In the genomic region with DNA sequence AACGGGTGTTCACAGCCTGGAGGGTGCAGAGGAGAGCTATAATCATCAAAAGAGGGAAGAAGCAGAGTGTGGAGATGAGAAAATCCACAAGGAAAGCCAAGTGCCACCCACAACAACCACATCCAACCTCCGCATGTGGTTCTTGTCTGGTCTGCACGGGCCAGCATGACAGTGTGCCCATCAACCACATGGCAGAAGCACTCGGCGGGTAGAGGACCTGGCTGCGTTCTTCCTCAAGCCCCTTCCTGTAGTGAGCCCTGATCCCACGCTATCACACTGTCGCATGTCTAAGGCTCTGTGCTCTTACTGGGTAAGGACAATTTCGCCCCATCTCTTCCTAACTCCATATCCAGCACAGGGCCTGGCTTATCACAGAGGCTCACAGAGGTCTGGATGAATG, we compare ENCODE assay signal across 15 cellular contexts. TPM values are rescaled to one million over a fixed set of nuclear protein-coding genes. Genes with fewer than 3 reads are reported as not detected.
DNase-seq lines count a peak whose midpoint lies in the region; ATAC-seq and TF ChIP-seq lines count a peak whose summit lies in the region.
"Had no signal": no experiment of that assay in that cellular context is flagged by ENCODE, and none has a peak within 500 bp of the region (broad histone marks: within the 10 kb centered on the region; RNA-seq: fewer than 3 reads in every experiment).

No MANE protein-coding gene starts in this region.

- no peaks in the 10 kb centered on the region for H3K9me3 Mint-ChIP-seq in T-helper 2 cell treated with Interferon-gamma antibody and Interleukin-4, amounts not matched to agents 5 μg/mL and 100 μg/mL, for 36 hours
- no peaks in the 10 kb centered on the region; a peak in 1 of 5 replicates for H3K9me3 Mint-ChIP-seq in H9
- no peaks in the 10 kb centered on the region for H3K9me3 Mint-ChIP-seq in activated naive CD8-positive, alpha-beta T cell treated with anti-CD3 and anti-CD28 coated beads, Interleukin-2, amount 50 U/mL, for 24 hours
- H3K9me3 Mint-ChIP-seq in natural killer cell = no peaks in the 10 kb centered on the region
- H3K9me3 Mint-ChIP-seq: nephron progenitor cell, type B pancreatic cell had no signal

- H4K8ac ChIP-seq in H9 (replicated peaks; ENCODE audit: insufficient read length, low read depth, low read length) = no peak overlapping the region

- no peak overlapping the region for H3K14ac ChIP-seq in H9 (ENCODE audit: insufficient read depth, low read length)

- H4K5ac ChIP-seq in H9 (ENCODE audit: insufficient read length, low read depth, low read length) = no peak overlapping the region

- no peak overlapping the region for H2AK5ac ChIP-seq in H9 (ENCODE audit: insufficient read length, low read length)

- no peak overlapping the region for H3K4me2 ChIP-seq in H9 (ENCODE audit: insufficient read depth, insufficient read length, low read length)

- peaks cover 14% of the 10 kb centered on the region for H3K36me3 Mint-ChIP-seq in T-helper 2 cell treated with Interferon-gamma antibody and Interleukin-4, amounts not matched to agents 5 μg/mL and 100 μg/mL, for 36 hours (ENCODE audit: low read depth)
- peaks cover 20 to 57% (median 35%) of the 10 kb centered on the region in 3 experiments for H3K36me3 Mint-ChIP-seq in H9 (ENCODE audit: insufficient read depth in 1 of 3, low read depth in 3 of 3)
- peaks cover 11% of the 10 kb centered on the region for H3K36me3 Mint-ChIP-seq in activated naive CD8-positive, alpha-beta T cell treated with anti-CD3 and anti-CD28 coated beads, Interleukin-2, amount 50 U/mL, for 24 hours (ENCODE audit: low read depth)
- H3K36me3 Mint-ChIP-seq in natural killer cell = no peaks in the 10 kb centered on the region

- no peak for DNase-seq in T-helper 2 cell treated with Interferon-gamma antibody and Interleukin-4, amounts not matched to agents 5 μg/mL and 100 μg/mL, for 36 hours (ENCODE audit: low spot score)
- DNase-seq in T-helper 2 cell (no peak), H9 (no peak), natural killer cell (no peak), GM10266 (ENCODE audit: extremely low spot score) (no peak), NCI-H2171 treated with DMSO at 0.1 percent for 48 hours (lab: John Stamatoyannopoulos, UW) (no peak), head of caudate nucleus (no peak)
- no peak for DNase-seq in activated naive CD8-positive, alpha-beta T cell treated with anti-CD3 and anti-CD28 coated beads, Interleukin-2, amount 50 U/mL, for 24 hours
- DNase-seq: GOT3, NCI-H1436, NCI-H226, nephron progenitor cell had no signal

- no peak for ATAC-seq in activated naive CD8-positive, alpha-beta T cell treated with anti-CD3 and anti-CD28 coated beads, Interleukin-2, amount 50 U/mL, for 24 hours
- no peak for ATAC-seq in natural killer cell

- no peaks in the 10 kb centered on the region for H3K79me2 ChIP-seq in H9 (ENCODE audit: insufficient read depth, low read length)

- H2BK12ac ChIP-seq in H9 (ENCODE audit: insufficient read length, low read depth, low read length) = no peak overlapping the region

- no peaks in the 10 kb centered on the region for H3K4me1 ChIP-seq in H9 (ENCODE audit: insufficient read depth, low read length)

- H3K27me3 Mint-ChIP-seq in T-helper 2 cell treated with Interferon-gamma antibody and Interleukin-4, amounts not matched to agents 5 μg/mL and 100 μg/mL, for 36 hours (ENCODE audit: low read depth) = no peaks in the 10 kb centered on the region
- H3K27me3 Mint-ChIP-seq in H9 (ENCODE audit: low read depth) (no peaks in the 10 kb centered on the region; the same call in 1 of the 2 replicates), natural killer cell (ENCODE audit: low read depth in 2 of 2) (no peaks in the 10 kb centered on the region)
- H3K27me3 Mint-ChIP-seq in activated naive CD8-positive, alpha-beta T cell treated with anti-CD3 and anti-CD28 coated beads, Interleukin-2, amount 50 U/mL, for 24 hours = no peaks in the 10 kb centered on the region
- H3K27me3 Mint-ChIP-seq: type B pancreatic cell had no signal

- no peak overlapping the region for H4K91ac ChIP-seq in H9 (ENCODE audit: insufficient read length, low read depth, low read length)

- H3K27ac Mint-ChIP-seq in T-helper 2 cell treated with Interferon-gamma antibody and Interleukin-4, amounts not matched to agents 5 μg/mL and 100 μg/mL, for 36 hours = peak overlapping the region; percentile 65
- peak overlapping the region in 2 of 3 experiments; percentile 61 to 69; a peak in 2 of 7 replicates for H3K27ac Mint-ChIP-seq in H9
- peak overlapping the region; percentile 73 for H3K27ac Mint-ChIP-seq in activated naive CD8-positive, alpha-beta T cell treated with anti-CD3 and anti-CD28 coated beads, Interleukin-2, amount 50 U/mL, for 24 hours
- H3K27ac Mint-ChIP-seq in natural killer cell = peak overlapping the region; percentile 86 to 91
- H3K27ac Mint-ChIP-seq: nephron progenitor cell, type B pancreatic cell had no signal

- no peaks in the 10 kb centered on the region for H3K79me1 ChIP-seq in H9 (ENCODE audit: insufficient read depth, low read depth, low read length, poor library complexity, severe bottlenecking)

- no peak overlapping the region for H2BK15ac ChIP-seq in H9 (ENCODE audit: low read depth, low read length)

- no peak overlapping the region for H3K27ac ChIP-seq in H9 (ENCODE audit: insufficient read length, low read depth, low read length)
- H3K27ac ChIP-seq: SJCRH30 had no signal

- no peak overlapping the region for H3T11ph ChIP-seq in H9 (ENCODE audit: low read length)

- H3K9me3 ChIP-seq in H9 (ENCODE audit: control insufficient read depth, low read depth, low read length) = no peaks in the 10 kb centered on the region
- H3K9me3 ChIP-seq: SJCRH30 had no signal

- H2BK120ac ChIP-seq in H9 (ENCODE audit: low read depth, low read length, poor library complexity, severe bottlenecking) = no peak overlapping the region

- H3K23ac ChIP-seq in H9 (ENCODE audit: insufficient read length, low read depth, low read length) = no peak overlapping the region

- H2AFZ ChIP-seq in H9 (ENCODE audit: low read length) = no peak overlapping the region

- peaks cover 2% of the 10 kb centered on the region for H4K20me1 ChIP-seq in H9 (ENCODE audit: control insufficient read depth, insufficient read depth, insufficient read length)

- no peak overlapping the region for H3K18ac ChIP-seq in H9 (ENCODE audit: insufficient read length, low read depth, low read length)

- no peaks in the 10 kb centered on the region for H3K23me2 ChIP-seq in H9 (ENCODE audit: insufficient read length, low read depth, low read length, poor library complexity, severe bottlenecking)

- no peak overlapping the region for H3K9ac ChIP-seq in H9 (ENCODE audit: extremely low read depth, insufficient read length, low read length)

- WGBS in H9 (ENCODE audit: extremely low coverage, insufficient read length, low lambda C conversion rate) = no CpG with 5 or more reads among the region's 9 CpGs

- no peak overlapping the region for H3K4me3 Mint-ChIP-seq in T-helper 2 cell treated with Interferon-gamma antibody and Interleukin-4, amounts not matched to agents 5 μg/mL and 100 μg/mL, for 36 hours
- H3K4me3 Mint-ChIP-seq in H9 = no peak overlapping the region; a peak in 1 of 5 replicates
- H3K4me3 Mint-ChIP-seq in activated naive CD8-positive, alpha-beta T cell treated with anti-CD3 and anti-CD28 coated beads, Interleukin-2, amount 50 U/mL, for 24 hours = no peak overlapping the region
- no peak overlapping the region for H3K4me3 Mint-ChIP-seq in natural killer cell
- H3K4me3 Mint-ChIP-seq: CD14-positive monocyte, nephron progenitor cell, type B pancreatic cell had no signal

- no peak overlapping the region for H3K56ac ChIP-seq in H9 (ENCODE audit: insufficient read length, low read depth, low read length)

- TF ChIP-seq CTCF in H9 (conservative IDR thresholded peaks at IDR 0.05) (no peak), natural killer cell (IDR thresholded peaks at IDR 0.05) (no peak), GM10266 (IDR thresholded peaks at IDR 0.05; ENCODE audit: control insufficient read depth, insufficient read depth, low read depth, missing control alignments) (no peak)

- intact Hi-C loops in natural killer cell (cut with micrococcal nuclease) = no loop called here
- intact Hi-C loops in head of caudate nucleus (cut with DNase I) = loop anchor here (5.0 kb wide), 2 partner anchors 55 to 370 kb away; a partner anchor contains a TSS

- peaks cover 4% of the 10 kb centered on the region for H3K4me1 Mint-ChIP-seq in T-helper 2 cell treated with Interferon-gamma antibody and Interleukin-4, amounts not matched to agents 5 μg/mL and 100 μg/mL, for 36 hours (ENCODE audit: low read depth)
- H3K4me1 Mint-ChIP-seq in H9 (peaks cover 6 to 11% of the 10 kb centered on the region in 2 experiments), natural killer cell (peaks cover 14 to 30% of the 10 kb centered on the region in 2 donors)
- H3K4me1 Mint-ChIP-seq in activated naive CD8-positive, alpha-beta T cell treated with anti-CD3 and anti-CD28 coated beads, Interleukin-2, amount 50 U/mL, for 24 hours = peaks cover 17% of the 10 kb centered on the region

- H3K4ac ChIP-seq in H9 (ENCODE audit: low read depth, low read length) = no peak overlapping the region

- no peak overlapping the region for H2BK5ac ChIP-seq in H9 (ENCODE audit: insufficient read length, low read length)

- H3K27me3 ChIP-seq in H9 (ENCODE audit: insufficient read depth, low read length) = no peaks in the 10 kb centered on the region
- H3K27me3 ChIP-seq: SJCRH30 had no signal

- H2BK20ac ChIP-seq in H9 (ENCODE audit: low read depth, low read length, poor library complexity, severe bottlenecking) = no peak overlapping the region

RNA-seq across cellular contexts. Expression of a gene that starts 41.9 kb away (rescaled TPM):
- 38.0 and 42.2 TPM in 2 replicates for total RNA-seq in H9 (2021)
- total RNA-seq in natural killer cell = 10 to 100 TPM; 49.3 to 73.6 (median 52.0) TPM

RNA-seq across cellular contexts. Expression of a gene that starts 53.0 kb away (rescaled TPM):
- total RNA-seq in H9 (2021) (101 and 104 TPM in 2 replicates), natural killer cell (100 to 1,000 TPM in 1 of 3 donors, 10 to 100 TPM in 2; 63.9 to 104 (median 82.7) TPM)
